Comparison of ENCODE assay signal across 8 cellular contexts in the genomic region with DNA sequence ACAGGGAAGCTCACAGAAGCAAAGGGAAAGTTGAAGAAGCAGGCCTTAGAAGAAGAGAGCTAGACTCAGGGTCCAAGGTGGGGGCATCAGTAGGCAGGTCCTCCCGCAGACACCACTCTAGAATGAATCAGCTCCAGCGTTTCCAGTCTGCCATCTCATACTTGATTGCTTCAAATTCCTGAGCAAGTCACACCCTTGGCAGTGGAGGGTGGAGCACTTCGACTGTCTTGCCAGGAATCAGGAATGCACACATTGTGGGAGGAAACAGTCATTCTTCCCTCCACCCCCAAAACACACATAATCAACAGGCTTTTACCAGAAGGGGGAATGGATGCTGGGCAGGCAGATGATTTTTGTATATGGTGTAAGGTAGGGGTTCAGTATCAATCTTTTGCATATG.
DNase-seq lines count a peak whose midpoint lies in the region; ATAC-seq and TF ChIP-seq lines count a peak whose summit lies in the region.

No MANE protein-coding gene starts in this region.

- H3K4me1 ChIP-seq in breast epithelium (no peaks in the 10 kb centered on the region), vagina (peaks cover 30% of the 10 kb centered on the region), testis (no peaks in the 10 kb centered on the region)

- peak overlapping the region; percentile 48 for H3K4me3 Mint-ChIP-seq in MCF 10A (ENCODE audit: unreplicated experiment)

- H3K4me3 ChIP-seq in breast epithelium (no peak overlapping the region), cardiac fibroblast (replicated peaks in 1 of 2; ENCODE audit: low read depth in 2 of 2, low read length in 2 of 2) (no peak overlapping the region), vagina (no peak overlapping the region), testis (no peak overlapping the region)

- H3K36me3 ChIP-seq in breast epithelium = no peaks in the 10 kb centered on the region
- H3K36me3 ChIP-seq in vagina = no peaks in the 10 kb centered on the region
- H3K36me3 ChIP-seq in testis (ENCODE audit: low read depth, missing control alignments) = no peaks in the 10 kb centered on the region

- peaks cover 51% of the 10 kb centered on the region for H3K4me1 Mint-ChIP-seq in MCF 10A (ENCODE audit: insufficient read depth, unreplicated experiment)

- H3K27me3 ChIP-seq in breast epithelium (no peaks in the 10 kb centered on the region), vagina (no peaks in the 10 kb centered on the region), testis (no peaks in the 10 kb centered on the region)

- peaks cover 11% of the 10 kb centered on the region for H3K9me3 Mint-ChIP-seq in MCF 10A (ENCODE audit: unreplicated experiment)

- CTCF ChIA-PET in MCF 10A (lab: Yijun Ruan, JAX) = interaction anchor here (0.6 to 2.1 kb wide), 4 partner anchors 28 to 64 kb away, joined by 3 to 10 read pairs (median 5); no protein-coding TSS in a partner anchor

- no TSS peak for BruUV-seq in MCF 10A (replicated peaks; lab: Mats Ljungman, UMichigan)

- no peaks in the 10 kb centered on the region for H3K9me3 ChIP-seq in breast epithelium
- no peaks in the 10 kb centered on the region for H3K9me3 ChIP-seq in vagina
- no peaks in the 10 kb centered on the region for H3K9me3 ChIP-seq in testis

- intact Hi-C loops in MCF 10A (cut with micrococcal nuclease) (loop anchor here (1.0 kb wide), 2 partner anchors 29 to 129 kb away; no protein-coding TSS in a partner anchor), breast epithelium (cut with DNase I; ENCODE audit: low total_unique reads) (loop anchor here (10.0 kb wide), 1 partner anchor 308 kb away; a partner anchor contains a TSS), vagina (cut with DNase I) (no loop called here), testis (cut with DNase I; ENCODE audit: low total_unique reads) (no loop called here)

- 77 to 88% methylated on average over 3 of the region's 3 CpGs for WGBS in testis, 2 donors

- peak overlapping the region; percentile 97 for H3K27ac Mint-ChIP-seq in MCF 10A (ENCODE audit: low read depth, unreplicated experiment)

- H3K27me3 Mint-ChIP-seq in MCF 10A (ENCODE audit: insufficient read depth, unreplicated experiment) = no peaks in the 10 kb centered on the region

- H3K27ac ChIP-seq in breast epithelium = peak overlapping the region in 1 of 2 donors; percentile 62
- peak overlapping the region; percentile 57 for H3K27ac ChIP-seq in vagina
- no peak overlapping the region for H3K27ac ChIP-seq in testis

- peaks cover 7% of the 10 kb centered on the region for H3K36me3 Mint-ChIP-seq in MCF 10A (ENCODE audit: insufficient read depth, unreplicated experiment)

- no peak for TF ChIP-seq CTCF in MCF 10A (IDR thresholded peaks at IDR 0.05; ENCODE audit: unreplicated experiment)
- TF ChIP-seq CTCF in breast epithelium (IDR thresholded peaks at IDR 0.05) = no peak
- no peak for TF ChIP-seq CTCF in cardiac fibroblast (IDR thresholded peaks at IDR 0.05; ENCODE audit: low read depth, low read length)
- TF ChIP-seq CTCF in vagina (IDR thresholded peaks at IDR 0.05) = no peak
- TF ChIP-seq CTCF in testis (IDR thresholded peaks at IDR 0.05) = no peak

- POLR2A ChIA-PET in MCF 10A (lab: Yijun Ruan, JAX) = interaction anchor here (0.6 to 2.7 kb wide), 13 partner anchors 10 to 670 kb away, joined by 3 to 33 read pairs (median 4); no protein-coding TSS in a partner anchor

- no peak for TF ChIP-seq POLR2A in breast epithelium (IDR thresholded peaks at IDR 0.05)
- no peak for TF ChIP-seq POLR2A in vagina (IDR thresholded peaks at IDR 0.05)
- TF ChIP-seq POLR2A in testis (IDR thresholded peaks at IDR 0.05) = no peak

- ATAC-seq in HG03342 (IDR thresholded peaks at IDR 0.05; ENCODE audit: unreplicated experiment) = no peak
- ATAC-seq in HG02938 (IDR thresholded peaks at IDR 0.05; ENCODE audit: unreplicated experiment) = no peak

- DNase-seq in MCF 10A (ENCODE audit: unreplicated experiment) (peak; percentile 94), breast epithelium (ENCODE audit: low spot score in 2 of 2) (no peak), cardiac fibroblast (ENCODE audit: low read depth in 2 of 2) (peak; percentile 88 to 91), kidney glomerular epithelial cell (lab: John Stamatoyannopoulos, UW) (peak; percentile 85), vagina (ENCODE audit: extremely low spot score in 2 of 2) (no peak), testis (no peak)

Comparison
In these comparisons a context has a peak if more than half of its experiments do, and no peak if none do; other contexts are left out.
1. DNase-seq: peak in MCF 10A (single experiment), cardiac fibroblast (2 of 2) and kidney glomerular epithelial cell (single experiment); none in breast epithelium (0 of 2), vagina (0 of 2) and testis (single experiment).
2. intact Hi-C loops: an anchor here in MCF 10A (1.0 kb wide) and breast epithelium (10.0 kb wide); none called in vagina and testis.